ENCODE assay signal across 25 cellular contexts in the genomic region with DNA sequence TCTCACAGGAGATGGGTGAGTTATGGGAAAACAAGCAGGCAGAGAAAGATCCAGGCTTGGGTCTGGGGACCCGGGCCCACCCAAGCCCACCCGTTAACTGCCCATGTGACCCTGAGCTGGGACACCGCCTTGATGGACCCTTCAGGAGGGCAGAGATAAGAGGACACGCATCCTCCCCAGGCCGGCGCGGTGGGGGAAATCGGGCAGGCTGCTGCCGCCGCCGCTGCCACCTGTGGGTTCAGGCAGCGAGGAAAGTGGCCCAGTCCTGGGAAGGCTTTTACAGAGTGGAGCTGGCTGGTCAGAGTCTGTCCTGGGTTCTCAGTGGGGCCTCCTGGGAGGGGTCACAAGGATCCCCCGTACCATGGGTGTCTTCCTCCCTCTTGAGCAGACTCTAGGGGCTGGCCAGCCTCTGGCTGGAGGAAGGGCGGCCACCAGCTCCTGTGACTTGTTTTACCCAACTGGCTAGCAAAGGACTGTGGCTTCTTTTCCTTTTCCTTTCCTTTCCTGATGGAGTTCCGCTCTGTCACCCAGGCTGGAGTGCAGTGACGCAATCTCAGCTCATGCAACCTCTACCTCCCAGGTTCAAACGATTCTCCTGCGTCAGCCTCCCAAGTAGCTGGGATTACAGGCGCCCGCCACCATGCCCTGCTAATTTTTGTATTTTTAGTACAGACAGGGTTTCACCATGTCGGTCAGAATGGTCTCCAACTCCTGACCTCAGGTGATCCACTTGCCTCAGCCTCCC.
DNase-seq lines count a peak whose midpoint lies in the region; ATAC-seq, FAIRE-seq and TF ChIP-seq lines count a peak whose summit lies in the region.
"Had no signal": no experiment of that assay in that cellular context is flagged by ENCODE, and none has a peak within 500 bp of the region (broad histone marks: within the 10 kb centered on the region; RNA-seq: fewer than 3 reads in every experiment).

No MANE protein-coding gene starts in this region.

- WGBS in K562 (ENCODE audit: insufficient coverage, low coverage, missing lambda C conversion rate): 92% methylated on average over 14 of the region's 21 CpGs

- no peak for TF ChIP-seq RAD21 in K562 (CRISPR knock-in tag; conservative IDR thresholded peaks at IDR 0.05 in 1 of 2, IDR thresholded peaks at IDR 0.05 in 1 of 2)

- H3K9ac ChIP-seq in K562 (ENCODE audit: insufficient read depth in 1 of 2, low read depth in 2 of 2, low read length in 2 of 2): no peak overlapping the region; a peak in 1 of 4 replicates

- no peaks in the 10 kb centered on the region for H3K9me3 ChIP-seq in cardiac muscle cell (ENCODE audit: low read depth)
- H3K9me3 ChIP-seq in K562 (replicated peaks; ENCODE audit: control insufficient read depth, insufficient read depth, low read depth, low read length): no peaks in the 10 kb centered on the region
- H3K9me3 ChIP-seq in BE2C: no peaks in the 10 kb centered on the region

- FAIRE-seq in K562 (lab: Jason Lieb, UNC): no peak
- FAIRE-seq: GM19239 had no signal

- no peaks in the 10 kb centered on the region for H3K79me2 ChIP-seq in K562 (ENCODE audit: control insufficient read depth, insufficient read depth, low read length)

- no peak for TF ChIP-seq EP300 in K562 (IDR thresholded peaks at IDR 0.05; ENCODE audit: low read length)

- in situ Hi-C loops in K562 (cut with MboI): no loop called here

- BruUV-seq in K562 (replicated peaks; lab: Mats Ljungman, UMichigan): no TSS peak

- H3K9me1 ChIP-seq in K562 (ENCODE audit: control insufficient read depth, insufficient read depth, low read length): no peaks in the 10 kb centered on the region

- H3K4me3 ChIP-seq in cardiac muscle cell (no peak overlapping the region), K562 (no peak overlapping the region), BE2C (ENCODE audit: low read depth, low read length) (no peak overlapping the region)
- H3K4me3 ChIP-seq: PC-9, SK-N-MC had no signal

- POLR2A ChIA-PET in K562 (lab: Yijun Ruan, JAX): interaction anchor here (0.7 kb wide), 1 partner anchor 39 kb away, joined by 3 read pairs; no protein-coding TSS in a partner anchor

- no peak for TF ChIP-seq CTCF in cardiac muscle cell (IDR thresholded peaks at IDR 0.05; ENCODE audit: low read depth, low read length)
- TF ChIP-seq CTCF in K562 (IDR thresholded peaks at IDR 0.05 in 2 of 3, conservative IDR thresholded peaks at IDR 0.05 in 1 of 3; ENCODE audit: insufficient read depth in 2 of 3, low read depth in 1 of 3, low read length in 3 of 3): no peak
- no peak for TF ChIP-seq CTCF in neural crest cell (conservative IDR thresholded peaks at IDR 0.05)
- no peak for TF ChIP-seq CTCF in BE2C (IDR thresholded peaks at IDR 0.05; ENCODE audit: low read depth, low read length)

- no peaks in the 10 kb centered on the region for H3K9me3 Mint-ChIP-seq in neural crest cell

- CTCF ChIA-PET in K562 (lab: Yijun Ruan, JAX; ENCODE audit: low intra/inter-chr PET ratio): no interaction called here

- no peak overlapping the region for H3K4me2 ChIP-seq in K562 (ENCODE audit: insufficient read depth, low read length)
- H3K4me2 ChIP-seq: PC-9 had no signal

- DNase-seq in cardiac muscle cell (ENCODE audit: low read depth in 1 of 2, low spot score in 1 of 2) (no peak), left ventricle myocardium superior (no peak), K562 (ENCODE audit: extremely low read depth in 1 of 4, low spot score in 3 of 4) (no peak), neural crest cell (ENCODE audit: low read depth, low spot score) (no peak), BE2C (no peak), NCI-H345 treated with DMSO at 0.1 percent for 48 hours (lab: John Stamatoyannopoulos, UW; ENCODE audit: unreplicated experiment) (no peak), NCI-H146 (lab: John Stamatoyannopoulos, UW) (no peak), inferior parietal cortex (ENCODE audit: extremely low spot score) (no peak)
- DNase-seq: ACHN; CD4-positive, CD25-positive, alpha-beta regulatory T cell; EL; GF-D8; KBM-7; MM.1S; NCI-H1048; NCI-H1417 treated with DMSO at 0.1 percent for 48 hours; NCI-H1930; NCI-H510A treated with DMSO at 0.1 percent for 48 hours; NCI-H748 treated with DMSO at 0.1 percent for 48 hours; PC-9; RPMI8226; SHP77 had no signal

- no peak overlapping the region for H2AFZ ChIP-seq in K562 (ENCODE audit: low read depth, low read length)
- H2AFZ ChIP-seq: PC-9 had no signal

- H3K4me1 ChIP-seq in cardiac muscle cell (ENCODE audit: low read depth): peaks cover 70% of the 10 kb centered on the region
- peaks cover 24 to 55% of the 10 kb centered on the region in 2 experiments for H3K4me1 ChIP-seq in K562 (replicated peaks in 1 of 2; ENCODE audit: control insufficient read depth in 2 of 2, insufficient read depth in 2 of 2, low read length in 2 of 2)
- peaks cover 35% of the 10 kb centered on the region for H3K4me1 ChIP-seq in BE2C

- peaks cover 8% of the 10 kb centered on the region for H3K36me3 ChIP-seq in cardiac muscle cell
- peaks cover 12% of the 10 kb centered on the region; the same call in 2 of the 3 replicates for H3K36me3 ChIP-seq in K562 (ENCODE audit: control insufficient read depth, insufficient read depth, low read length)
- peaks cover 9% of the 10 kb centered on the region; the same call in 1 of the 2 replicates for H3K36me3 ChIP-seq in BE2C

- peak overlapping the region; percentile 35 for H3K27ac Mint-ChIP-seq in neural crest cell (ENCODE audit: unreplicated experiment)
- H3K27ac Mint-ChIP-seq: CD4-positive, CD25-positive, alpha-beta regulatory T cell had no signal

- no peak for TF ChIP-seq POLR2A in K562 (conservative IDR thresholded peaks at IDR 0.05)

- H3K27me3 Mint-ChIP-seq in neural crest cell (ENCODE audit: low read depth): no peaks in the 10 kb centered on the region
- H3K27me3 Mint-ChIP-seq: CD4-positive, CD25-positive, alpha-beta regulatory T cell had no signal

- H3K36me3 Mint-ChIP-seq in neural crest cell (ENCODE audit: low read depth): peaks cover 4% of the 10 kb centered on the region

- intact Hi-C loops in left ventricle myocardium superior (cut with micrococcal nuclease): no loop called here
- intact Hi-C loops in K562 (cut with micrococcal nuclease): no loop called here

- no peaks in the 10 kb centered on the region for H3K27me3 ChIP-seq in cardiac muscle cell
- no peaks in the 10 kb centered on the region for H3K27me3 ChIP-seq in K562 (ENCODE audit: control insufficient read depth in 2 of 2, insufficient read depth in 2 of 2, low read length in 2 of 2)
- H3K27me3 ChIP-seq in BE2C: no peaks in the 10 kb centered on the region

- H3K27ac ChIP-seq in cardiac muscle cell: peak overlapping the region; percentile 99
- no peak overlapping the region for H3K27ac ChIP-seq in K562 (ENCODE audit: extremely low read depth, low read depth, low read length)
- H3K27ac ChIP-seq: 22Rv1, PC-9 had no signal

- ATAC-seq in left ventricle myocardium superior (no peak), K562 (no peak)

- H3K4me3 Mint-ChIP-seq in neural crest cell: no peak overlapping the region
- H3K4me3 Mint-ChIP-seq: CD4-positive, CD25-positive, alpha-beta regulatory T cell had no signal

- H3K4me1 Mint-ChIP-seq in neural crest cell: peaks cover 26% of the 10 kb centered on the region

- H4K20me1 ChIP-seq in K562 (replicated peaks; ENCODE audit: control insufficient read depth, insufficient read depth, low read length): no peaks in the 10 kb centered on the region

TF ChIP-seq in K562, 482 proteins besides CTCF, POLR2A, EP300 and RAD21:
- TF ChIP-seq POLR2G (IDR thresholded peaks at IDR 0.05; ENCODE audit: low read depth, low read length) (0 out of 2 replicates have a peak, but pooled peaks have one; percentile 8), DPF2 (IDR thresholded peaks at IDR 0.05) (no peak), CEBPB (tag; IDR thresholded peaks at IDR 0.05) (peak; percentile 66)
- TF ChIP-seq, protein P1, sequence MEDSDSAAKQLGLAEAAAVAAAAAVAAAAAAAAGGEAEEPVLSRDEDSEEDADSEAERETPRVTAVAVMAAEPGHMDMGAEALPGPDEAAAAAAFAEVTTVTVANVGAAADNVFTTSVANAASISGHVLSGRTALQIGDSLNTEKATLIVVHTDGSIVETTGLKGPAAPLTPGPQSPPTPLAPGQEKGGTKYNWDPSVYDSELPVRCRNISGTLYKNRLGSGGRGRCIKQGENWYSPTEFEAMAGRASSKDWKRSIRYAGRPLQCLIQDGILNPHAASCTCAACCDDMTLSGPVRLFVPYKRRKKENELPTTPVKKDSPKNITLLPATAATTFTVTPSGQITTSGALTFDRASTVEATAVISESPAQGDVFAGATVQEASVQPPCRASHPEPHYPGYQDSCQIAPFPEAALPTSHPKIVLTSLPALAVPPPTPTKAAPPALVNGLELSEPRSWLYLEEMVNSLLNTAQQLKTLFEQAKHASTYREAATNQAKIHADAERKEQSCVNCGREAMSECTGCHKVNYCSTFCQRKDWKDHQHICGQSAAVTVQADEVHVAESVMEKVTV (CRISPR knock-in tag; IDR thresholded peaks at IDR 0.05): no peak
